1 cellular context compared by ENCODE assay signal in the genomic region with DNA sequence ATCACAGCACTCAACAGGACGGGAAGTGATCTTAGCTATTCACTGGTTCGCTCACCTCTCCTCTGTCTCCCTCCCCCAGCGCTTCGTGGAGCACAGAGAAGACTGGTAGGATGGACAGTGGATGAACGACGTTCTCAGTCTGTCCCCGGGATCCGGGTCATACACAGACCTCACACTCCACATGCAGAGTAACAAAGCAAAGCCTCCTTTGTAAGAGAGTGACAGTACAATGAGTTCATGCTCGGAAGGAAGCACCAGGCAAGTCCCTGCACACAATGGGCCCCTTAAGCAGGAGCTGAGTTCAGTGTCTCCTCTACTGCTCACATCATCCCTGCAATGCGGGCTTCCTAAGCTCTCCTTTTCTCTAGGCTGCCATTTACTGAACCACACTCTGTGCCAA.
TF ChIP-seq lines count a peak whose summit lies in the region.

No MANE protein-coding gene starts in this region.

TF ChIP-seq in SK-N-SH treated with all-trans-retinoic acid at 6 μM for 48 hours, 23 proteins besides CTCF, POLR2A, EP300 and RAD21 (continued from another document):
- TF ChIP-seq, protein P1, sequence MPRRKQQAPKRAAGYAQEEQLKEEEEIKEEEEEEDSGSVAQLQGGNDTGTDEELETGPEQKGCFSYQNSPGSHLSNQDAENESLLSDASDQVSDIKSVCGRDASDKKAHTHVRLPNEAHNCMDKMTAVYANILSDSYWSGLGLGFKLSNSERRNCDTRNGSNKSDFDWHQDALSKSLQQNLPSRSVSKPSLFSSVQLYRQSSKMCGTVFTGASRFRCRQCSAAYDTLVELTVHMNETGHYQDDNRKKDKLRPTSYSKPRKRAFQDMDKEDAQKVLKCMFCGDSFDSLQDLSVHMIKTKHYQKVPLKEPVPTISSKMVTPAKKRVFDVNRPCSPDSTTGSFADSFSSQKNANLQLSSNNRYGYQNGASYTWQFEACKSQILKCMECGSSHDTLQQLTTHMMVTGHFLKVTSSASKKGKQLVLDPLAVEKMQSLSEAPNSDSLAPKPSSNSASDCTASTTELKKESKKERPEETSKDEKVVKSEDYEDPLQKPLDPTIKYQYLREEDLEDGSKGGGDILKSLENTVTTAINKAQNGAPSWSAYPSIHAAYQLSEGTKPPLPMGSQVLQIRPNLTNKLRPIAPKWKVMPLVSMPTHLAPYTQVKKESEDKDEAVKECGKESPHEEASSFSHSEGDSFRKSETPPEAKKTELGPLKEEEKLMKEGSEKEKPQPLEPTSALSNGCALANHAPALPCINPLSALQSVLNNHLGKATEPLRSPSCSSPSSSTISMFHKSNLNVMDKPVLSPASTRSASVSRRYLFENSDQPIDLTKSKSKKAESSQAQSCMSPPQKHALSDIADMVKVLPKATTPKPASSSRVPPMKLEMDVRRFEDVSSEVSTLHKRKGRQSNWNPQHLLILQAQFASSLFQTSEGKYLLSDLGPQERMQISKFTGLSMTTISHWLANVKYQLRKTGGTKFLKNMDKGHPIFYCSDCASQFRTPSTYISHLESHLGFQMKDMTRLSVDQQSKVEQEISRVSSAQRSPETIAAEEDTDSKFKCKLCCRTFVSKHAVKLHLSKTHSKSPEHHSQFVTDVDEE (CRISPR knock-in tag; IDR thresholded peaks at IDR 0.05), result no peak
- TF ChIP-seq ZNF70 (CRISPR knock-in tag; IDR thresholded peaks at IDR 0.05) (no peak), ISL1 (CRISPR knock-in tag; IDR thresholded peaks at IDR 0.05) (no peak)
